ENCODE assay signal across 12 cellular contexts in the genomic region with DNA sequence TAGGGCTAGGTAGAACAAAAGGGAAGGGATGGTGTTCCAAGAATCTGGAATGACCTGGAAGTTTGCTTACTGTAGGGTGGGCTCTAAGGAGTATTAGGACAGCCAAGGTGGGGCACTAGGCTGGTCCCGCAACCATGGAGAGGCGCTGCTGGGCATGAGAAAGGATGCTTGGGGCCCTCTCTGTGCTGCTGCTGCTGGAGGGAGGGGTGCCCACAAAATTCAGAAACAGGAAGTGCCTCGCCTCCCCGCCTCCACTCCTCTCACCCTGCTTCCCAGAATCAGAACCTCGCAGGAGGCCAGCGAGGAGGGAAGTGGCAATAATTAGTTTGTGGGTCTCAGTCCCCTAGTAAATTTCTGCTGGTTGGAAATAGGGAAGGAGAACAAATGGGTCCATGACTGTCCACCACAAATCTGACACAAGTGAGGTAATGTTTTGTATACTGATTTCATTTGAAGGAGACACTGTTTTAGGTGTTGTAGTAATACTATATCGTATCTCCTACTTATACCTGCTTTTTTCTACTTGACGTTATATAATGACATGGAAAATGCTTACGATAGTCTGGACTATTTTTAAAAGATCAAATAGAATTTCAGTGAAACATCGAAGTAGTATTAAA. TPM values are rescaled to one million over a fixed set of nuclear protein-coding genes. Genes with fewer than 3 reads are reported as not detected.
DNase-seq lines count a peak whose midpoint lies in the region; ATAC-seq lines count a peak whose summit lies in the region.
"Had no signal": no experiment of that assay in that cellular context is flagged by ENCODE, and none has a peak within 500 bp of the region (broad histone marks: within the 10 kb centered on the region; RNA-seq: fewer than 3 reads in every experiment).

No MANE protein-coding gene starts in this region.

- ATAC-seq in left ventricle myocardium superior: no peak
- no peak for ATAC-seq in left cardiac atrium
- peak; percentile 38 for ATAC-seq in memory B cell (ENCODE audit: low read depth)
- ATAC-seq: A549, SK-N-SH treated with all-trans-retinoic acid at 6 μM for 48 hours had no signal

- intact Hi-C loops in left ventricle myocardium superior (cut with micrococcal nuclease): no loop called here
- intact Hi-C loops in left cardiac atrium (cut with DNase I): no loop called here

- H3K4me1 Mint-ChIP-seq in memory B cell: peaks cover 7% of the 10 kb centered on the region

- no peaks in the 10 kb centered on the region for H3K9me3 Mint-ChIP-seq in memory B cell

- no peak overlapping the region for H3K4me3 Mint-ChIP-seq in memory B cell

- DNase-seq in left ventricle myocardium superior (peak; percentile 37), left cardiac atrium (no peak), memory B cell (ENCODE audit: low spot score in 2 of 2) (no peak), SHP77 treated with DMSO at 0.1 percent for 48 hours (lab: John Stamatoyannopoulos, UW) (no peak), foreskin melanocyte (no peak), cerebellar nuclear complex (lab: John Stamatoyannopoulos, UW) (no peak), NCI-H146 treated with DMSO at 0.1 percent for 48 hours (lab: John Stamatoyannopoulos, UW; ENCODE audit: unreplicated experiment) (no peak)
- DNase-seq in activated T-cell treated with anti-CD3 and anti-CD28 coated beads, Interleukin-2, amount 50 U/mL, for 1 hour: peak; percentile 45
- DNase-seq: NCI-H2107, pancreas had no signal

- peaks cover 3% of the 10 kb centered on the region for H3K27me3 Mint-ChIP-seq in memory B cell

- H3K27ac Mint-ChIP-seq in memory B cell: no peak overlapping the region

- H3K36me3 Mint-ChIP-seq in memory B cell: no peaks in the 10 kb centered on the region

RNA-seq across cellular contexts. Expression of a gene that starts 7.9 kb away (rescaled TPM):
- total RNA-seq in left ventricle myocardium superior (23.7 TPM), left cardiac atrium (10 to 100 TPM; 21.4 to 24.2 TPM)

Comparison
In these comparisons a context has a peak if more than half of its experiments do, and no peak if none do; other contexts are left out.
1. DNase-seq: peak in left ventricle myocardium superior (single experiment) and activated T-cell treated with anti-CD3 and anti-CD28 coated beads, Interleukin-2, amount 50 U/mL, for 1 hour (single experiment); none in left cardiac atrium (single experiment), memory B cell (0 of 2), SHP77 treated with DMSO at 0.1 percent for 48 hours (single experiment), foreskin melanocyte (single experiment), cerebellar nuclear complex (0 of 2) and NCI-H146 treated with DMSO at 0.1 percent for 48 hours (single experiment).